Comparison of ENCODE assay signal across 11 cellular contexts in genomic region chr6:129280719-129281118, GRCh38.
DNase-seq lines count a peak whose midpoint lies in the region; ATAC-seq lines count a peak whose summit lies in the region.
"Had no signal": no experiment of that assay in that cellular context is flagged by ENCODE, and none has a peak within 500 bp of the region (broad histone marks: within the 10 kb centered on the region; RNA-seq: fewer than 3 reads in every experiment).

No MANE protein-coding gene starts in this region.

- H3K4me3 Mint-ChIP-seq in CD4-positive, alpha-beta memory T cell = peak overlapping the region; percentile 67 to 84 (median 78)
- H3K4me3 Mint-ChIP-seq in activated naive CD8-positive, alpha-beta T cell treated with anti-CD3 and anti-CD28 coated beads for 36 hours = no peak overlapping the region

- H3K4me3 ChIP-seq in CD4-positive, alpha-beta memory T cell (ENCODE audit: low read length in 2 of 2) = no peak overlapping the region
- H3K4me3 ChIP-seq: K562, Peyer's patch had no signal

- intact Hi-C loops in CD4-positive, alpha-beta memory T cell (cut with micrococcal nuclease) = no loop called here
- intact Hi-C loops in sciatic nerve (cut with DNase I) = no loop called here

- peaks cover 47% of the 10 kb centered on the region for H3K4me1 ChIP-seq in CD4-positive, alpha-beta memory T cell (ENCODE audit: insufficient read depth, low read length)
- H3K4me1 ChIP-seq: Peyer's patch had no signal

- peaks cover 31 to 66% (median 48%) of the 10 kb centered on the region in 4 donors for H3K4me1 Mint-ChIP-seq in CD4-positive, alpha-beta memory T cell
- H3K4me1 Mint-ChIP-seq in activated naive CD8-positive, alpha-beta T cell treated with anti-CD3 and anti-CD28 coated beads for 36 hours = peaks cover 8% of the 10 kb centered on the region

- peaks cover 0 to 2% of the 10 kb centered on the region in 2 donors for H3K27me3 Mint-ChIP-seq in CD4-positive, alpha-beta memory T cell
- H3K27me3 Mint-ChIP-seq in activated naive CD8-positive, alpha-beta T cell treated with anti-CD3 and anti-CD28 coated beads for 36 hours = peaks cover 5% of the 10 kb centered on the region

- H3K9me3 Mint-ChIP-seq in CD4-positive, alpha-beta memory T cell = no peaks in the 10 kb centered on the region
- no peaks in the 10 kb centered on the region for H3K9me3 Mint-ChIP-seq in activated naive CD8-positive, alpha-beta T cell treated with anti-CD3 and anti-CD28 coated beads for 36 hours

- no peaks in the 10 kb centered on the region for H3K36me3 ChIP-seq in CD4-positive, alpha-beta memory T cell (ENCODE audit: insufficient read depth, low read length)
- H3K36me3 ChIP-seq: Peyer's patch had no signal

- H3K9me3 ChIP-seq in CD4-positive, alpha-beta memory T cell (ENCODE audit: control insufficient read depth in 1 of 2, low read length in 2 of 2) = no peaks in the 10 kb centered on the region
- H3K9me3 ChIP-seq: Peyer's patch had no signal

- peak overlapping the region; percentile 57 to 95 (median 85) for H3K27ac Mint-ChIP-seq in CD4-positive, alpha-beta memory T cell
- H3K27ac Mint-ChIP-seq in activated naive CD8-positive, alpha-beta T cell treated with anti-CD3 and anti-CD28 coated beads for 36 hours = peak overlapping the region; percentile 43

- H3K27ac ChIP-seq in CD4-positive, alpha-beta memory T cell (ENCODE audit: low read depth, low read length) = peak overlapping the region; percentile 61
- H3K27ac ChIP-seq: Peyer's patch had no signal

- no peaks in the 10 kb centered on the region for H3K36me3 Mint-ChIP-seq in CD4-positive, alpha-beta memory T cell
- H3K36me3 Mint-ChIP-seq in activated naive CD8-positive, alpha-beta T cell treated with anti-CD3 and anti-CD28 coated beads for 36 hours = no peaks in the 10 kb centered on the region

- ATAC-seq in sciatic nerve (peak; percentile 29), GM18870 (IDR thresholded peaks at IDR 0.05; ENCODE audit: unreplicated experiment) (no peak), GM21529 (IDR thresholded peaks at IDR 0.05; ENCODE audit: unreplicated experiment) (no peak)
- ATAC-seq: K562 had no signal

- H3K27me3 ChIP-seq in CD4-positive, alpha-beta memory T cell (ENCODE audit: insufficient read depth, low read length) = no peaks in the 10 kb centered on the region
- H3K27me3 ChIP-seq: Peyer's patch had no signal

- DNase-seq in CD4-positive, alpha-beta memory T cell = peak; percentile 66 to 80 (median 76)
- DNase-seq in T-helper 1 cell (peak in 4 of 5 donors; percentile 10 to 65 (median 14)), sciatic nerve (ENCODE audit: low spot score) (no peak), GM19240 (ENCODE audit: insufficient read length, low spot score) (no peak), DMS53 (lab: John Stamatoyannopoulos, UW) (no peak)
- peak; percentile 27 for DNase-seq in activated naive CD8-positive, alpha-beta T cell treated with anti-CD3 and anti-CD28 coated beads for 36 hours
- DNase-seq: COR-L47, Peyer's patch had no signal

- CTCF ChIA-PET in CD4-positive, alpha-beta memory T cell (lab: Charles Lee; ENCODE audit: partially characterized antibody) = interaction anchor here (0.9 to 1.0 kb wide), 2 partner anchors 11 to 28 kb away, joined by 3 read pairs; no protein-coding TSS in a partner anchor

- POLR2A ChIA-PET in CD4-positive, alpha-beta memory T cell (lab: Charles Lee; ENCODE audit: partially characterized antibody) = no interaction called here

Comparison
In these comparisons a context has a peak if more than half of its experiments do, and no peak if none do; other contexts are left out.
1. DNase-seq: peak in CD4-positive, alpha-beta memory T cell (5 of 5), T-helper 1 cell (4 of 5) and activated naive CD8-positive, alpha-beta T cell treated with anti-CD3 and anti-CD28 coated beads for 36 hours (single experiment); none in sciatic nerve (single experiment), GM19240 (single experiment) and DMS53 (single experiment).